ENCODE assay signal across 16 cellular contexts in genomic region chr6:117441824-117442264, GRCh38. TPM values are rescaled to one million over a fixed set of nuclear protein-coding genes. Genes with fewer than 3 reads are reported as not detected.
DNase-seq lines count a peak whose midpoint lies in the region; ATAC-seq and TF ChIP-seq lines count a peak whose summit lies in the region.
"Had no signal": no experiment of that assay in that cellular context is flagged by ENCODE, and none has a peak within 500 bp of the region (broad histone marks: within the 10 kb centered on the region; RNA-seq: fewer than 3 reads in every experiment).

No MANE protein-coding gene starts in this region.

- no peak for ATAC-seq in HG03280 (IDR thresholded peaks at IDR 0.05; ENCODE audit: unreplicated experiment)
- ATAC-seq: natural killer cell had no signal

- H3K9ac ChIP-seq in fibroblast of lung (ENCODE audit: insufficient read depth, low read length), result no peak overlapping the region

- no peak overlapping the region for H2AFZ ChIP-seq in fibroblast of lung (ENCODE audit: low read length)

- DNase-seq in HS-5 (ENCODE audit: low read depth) (peak; percentile 33), RPMI7951 (ENCODE audit: low read depth) (peak; percentile 23), fibroblast of lung (ENCODE audit: low read depth in 2 of 2) (peak; percentile 81 to 86), skeletal muscle cell (ENCODE audit: low read depth) (peak; percentile 81)
- DNase-seq in activated CD8-positive, alpha-beta memory T cell treated with anti-CD3 and anti-CD28 coated beads, Interleukin-2, amount 50 U/mL, for 48 hours, result no peak
- DNase-seq in activated CD4-positive, alpha-beta T cell treated with anti-CD3 and anti-CD28 coated beads, Interleukin-2, amount 50 U/mL, for 4 hours, result no peak
- DNase-seq: activated naive CD4-positive, alpha-beta T cell treated with anti-CD3 and anti-CD28 coated beads for 36 hours; CD4-positive, CD25-positive, alpha-beta regulatory T cell; cerebellar nuclear complex; H9; natural killer cell; NCI-H345; stomach had no signal

- H3K36me3 ChIP-seq in fibroblast of lung (ENCODE audit: control insufficient read depth, insufficient read depth, low read length), result no peaks in the 10 kb centered on the region
- H3K36me3 ChIP-seq: stomach had no signal

- no peaks in the 10 kb centered on the region for H3K27me3 ChIP-seq in fibroblast of lung (ENCODE audit: control insufficient read depth, insufficient read depth, low read length)
- H3K27me3 ChIP-seq: stomach had no signal

- H3K4me1 ChIP-seq in fibroblast of lung (ENCODE audit: control insufficient read depth, extremely low read depth, insufficient read depth, low read length), result peaks cover 2% of the 10 kb centered on the region

- H3K4me3 ChIP-seq in fibroblast of lung (replicated peaks in 1 of 4; ENCODE audit: control extremely low read depth in 1 of 4, insufficient read depth in 1 of 4, low read depth in 3 of 4, low read length in 4 of 4), result no peak overlapping the region
- no peak overlapping the region for H3K4me3 ChIP-seq in skeletal muscle cell (ENCODE audit: low read depth, low read length)
- H3K4me3 ChIP-seq: stomach had no signal

- no peak for TF ChIP-seq CTCF in fibroblast of lung (conservative IDR thresholded peaks at IDR 0.05 in 1 of 2, IDR thresholded peaks at IDR 0.05 in 1 of 2; ENCODE audit: low read depth in 1 of 2, low read length in 2 of 2)

- no peaks in the 10 kb centered on the region for H3K79me2 ChIP-seq in fibroblast of lung (ENCODE audit: control insufficient read depth, insufficient read depth, low read length)

- H3K27ac ChIP-seq in fibroblast of lung (ENCODE audit: insufficient read depth, low read length), result no peak overlapping the region

- H4K20me1 ChIP-seq in fibroblast of lung (ENCODE audit: control insufficient read depth, extremely low read depth, insufficient read depth, low read length), result no peaks in the 10 kb centered on the region

- peak overlapping the region; percentile 27 for H3K4me2 ChIP-seq in fibroblast of lung (ENCODE audit: extremely low read depth, insufficient read depth, low read length)

- H3K9me3 ChIP-seq in fibroblast of lung (ENCODE audit: control insufficient read depth, insufficient read depth, low read depth, low read length), result no peaks in the 10 kb centered on the region
- H3K9me3 ChIP-seq: stomach had no signal

RNA-seq across cellular contexts. Expression of gene ROS1, which starts 16.1 kb away (rescaled TPM):
- 0.36 and 0.49 TPM in 2 replicates for total RNA-seq in RPMI7951 (2014; rRNA removed; shearing (Covaris generic))
- total RNA-seq in fibroblast of lung, result under 0.01 TPM in 2 replicates
- 0.01 TPM in 2 replicates for polyA plus RNA-seq in fibroblast of lung
- 0.01 TPM in 1 of 2 replicates, not detected in the other for polyA plus RNA-seq in fibroblast of lung (2012)
- polyA minus RNA-seq in fibroblast of lung (ENCODE audit: low replicate concordance), result not detected in 2 replicates
- total RNA-seq: activated CD8-positive, alpha-beta memory T cell treated with anti-CD3 and anti-CD28 coated beads for 36 hours; activated naive CD4-positive, alpha-beta T cell treated with anti-CD3 and anti-CD28 coated beads for 36 hours; CD4-positive, CD25-positive, alpha-beta regulatory T cell; H9; natural killer cell had no signal
- polyA plus RNA-seq: CD4-positive, CD25-positive, alpha-beta regulatory T cell; esophagus had no signal

RNA-seq across cellular contexts. Expression of gene DCBLD1, which starts 40.6 kb away (rescaled TPM):
- total RNA-seq in RPMI7951 (2014; rRNA removed; shearing (Covaris generic)), result 23.9 and 30.3 TPM in 2 replicates
- total RNA-seq in fibroblast of lung, result 44.4 and 53.7 TPM in 2 replicates
- polyA plus RNA-seq in fibroblast of lung, result 21.5 and 35.2 TPM in 2 replicates
- 16.5 and 26.9 TPM in 2 replicates for polyA plus RNA-seq in fibroblast of lung (2012)
- 5.6 and 7.2 TPM in 2 replicates for polyA minus RNA-seq in fibroblast of lung (ENCODE audit: low replicate concordance)

Comparison
In these comparisons a context has a peak if more than half of its experiments do, and no peak if none do; other contexts are left out.
1. DNase-seq: peak in HS-5 (single experiment), RPMI7951 (single experiment), fibroblast of lung (2 of 2) and skeletal muscle cell (single experiment); none in activated CD8-positive, alpha-beta memory T cell treated with anti-CD3 and anti-CD28 coated beads, Interleukin-2, amount 50 U/mL, for 48 hours (single experiment) and activated CD4-positive, alpha-beta T cell treated with anti-CD3 and anti-CD28 coated beads, Interleukin-2, amount 50 U/mL, for 4 hours (0 of 2).